1 cellular context compared by ENCODE assay signal in the genomic region with DNA sequence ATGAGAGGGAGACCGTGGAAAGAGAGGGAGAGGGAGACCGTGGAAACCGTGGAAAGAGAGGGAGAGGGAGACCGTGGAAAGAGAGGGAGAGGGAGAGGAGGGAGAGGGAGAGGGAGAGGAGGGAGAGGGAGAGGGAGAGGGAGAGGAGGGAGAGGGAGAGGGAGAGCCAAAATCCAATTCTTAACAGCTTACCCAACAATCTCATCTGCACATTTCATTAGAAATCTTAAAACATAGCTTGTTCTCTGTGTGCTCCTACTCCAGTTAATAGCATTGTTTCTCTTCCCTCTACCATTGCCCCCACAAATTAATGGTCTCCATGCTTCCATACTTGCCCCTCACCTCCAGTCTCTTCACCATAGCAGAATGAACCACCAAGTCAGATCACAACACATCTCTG.
TF ChIP-seq lines count a peak whose summit lies in the region.

No MANE protein-coding gene starts in this region.

TF ChIP-seq in HepG2, 621 proteins besides CTCF, POLR2A, EP300 and RAD21:
- TF ChIP-seq HNRNPK (IDR thresholded peaks at IDR 0.05; ENCODE audit: low read depth, low read length, poor library complexity, severe bottlenecking), result peak; percentile 94
- 0 out of 2 replicates have a peak, but pooled peaks have one; percentile 69 for TF ChIP-seq PCBP1 (IDR thresholded peaks at IDR 0.05; ENCODE audit: borderline replicate concordance, low read depth, low read length)
TF ChIP-seq in HepG2: peak in this region for 2; not testable (repeated sequence) for 619.
